Comparison of ENCODE assay signal across 8 cellular contexts in genomic region chr5:100828071-100828689, GRCh38.
DNase-seq lines count a peak whose midpoint lies in the region; ATAC-seq and TF ChIP-seq lines count a peak whose summit lies in the region.

No MANE protein-coding gene starts in this region.

- H3K4me3 Mint-ChIP-seq in activated T-cell treated with anti-CD3 and anti-CD28 coated beads, Interleukin-2, amount 50 U/mL, for 4 hours = no peak overlapping the region
- no peak overlapping the region for H3K4me3 Mint-ChIP-seq in neural crest cell

- peaks cover 46% of the 10 kb centered on the region for H3K4me1 Mint-ChIP-seq in activated T-cell treated with anti-CD3 and anti-CD28 coated beads, Interleukin-2, amount 50 U/mL, for 4 hours (ENCODE audit: low read depth)
- H3K4me1 Mint-ChIP-seq in neural crest cell = peaks cover 9% of the 10 kb centered on the region

- peak; percentile 13 for DNase-seq in Ammon's horn (ENCODE audit: low spot score)
- DNase-seq in activated T-cell treated with anti-CD3 and anti-CD28 coated beads, Interleukin-2, amount 50 U/mL, for 4 hours = no peak
- DNase-seq in neural crest cell (ENCODE audit: low read depth, low spot score) = no peak
- DNase-seq in COLO829 (ENCODE audit: low spot score) = no peak
- DNase-seq in NCI-H2171 (lab: John Stamatoyannopoulos, UW) = no peak
- DNase-seq in occipital lobe (lab: John Stamatoyannopoulos, UW) = no peak

- peak; percentile 24 for TF ChIP-seq POLR2A in GM18951 (IDR thresholded peaks at IDR 0.05; ENCODE audit: extremely low read depth, insufficient read depth, insufficient read length)

- peak overlapping the region; percentile 31 for H3K27ac Mint-ChIP-seq in neural crest cell (ENCODE audit: unreplicated experiment)

- peak; percentile 70 for ATAC-seq in HG03103 (IDR thresholded peaks at IDR 0.05; ENCODE audit: low read depth, unreplicated experiment)
- ATAC-seq in activated T-cell treated with anti-CD3 and anti-CD28 coated beads, Interleukin-2, amount 50 U/mL, for 4 hours = peak; percentile 60 to 62

- no peaks in the 10 kb centered on the region for H3K9me3 Mint-ChIP-seq in activated T-cell treated with anti-CD3 and anti-CD28 coated beads, Interleukin-2, amount 50 U/mL, for 4 hours
- H3K9me3 Mint-ChIP-seq in neural crest cell = no peaks in the 10 kb centered on the region

- H3K36me3 Mint-ChIP-seq in activated T-cell treated with anti-CD3 and anti-CD28 coated beads, Interleukin-2, amount 50 U/mL, for 4 hours (ENCODE audit: insufficient read depth) = peaks cover 12% of the 10 kb centered on the region
- no peaks in the 10 kb centered on the region for H3K36me3 Mint-ChIP-seq in neural crest cell (ENCODE audit: low read depth)

- TF ChIP-seq CTCF in neural crest cell (conservative IDR thresholded peaks at IDR 0.05) = no peak

- in situ Hi-C loops in GM18951 (cut with MboI; ENCODE audit: low sequenced_read_pairs, unreplicated experiment) = no loop called here

- H3K27me3 Mint-ChIP-seq in activated T-cell treated with anti-CD3 and anti-CD28 coated beads, Interleukin-2, amount 50 U/mL, for 4 hours (ENCODE audit: low read depth) = no peaks in the 10 kb centered on the region
- H3K27me3 Mint-ChIP-seq in neural crest cell (ENCODE audit: low read depth) = no peaks in the 10 kb centered on the region
